Comparison of ENCODE assay signal across 18 cellular contexts in the genomic region with DNA sequence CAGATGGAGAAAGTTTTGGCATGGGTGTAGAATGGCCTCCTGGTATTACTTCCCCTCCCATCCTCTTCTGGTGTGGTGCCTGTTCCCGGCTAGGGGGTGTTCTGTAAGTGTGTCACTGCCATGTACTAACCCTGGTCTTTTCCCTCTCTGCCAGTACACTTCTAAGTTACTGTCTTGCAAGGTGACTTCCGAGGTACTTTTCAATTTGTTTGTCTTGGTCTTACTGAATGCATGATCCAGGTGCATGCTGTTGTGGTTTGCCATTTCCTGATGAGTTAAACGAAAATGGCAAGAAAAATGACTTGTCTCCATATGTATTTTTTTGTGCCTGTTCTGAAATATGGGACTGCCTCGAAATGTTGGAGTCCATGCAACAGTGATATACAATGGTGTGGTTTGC. TPM values are rescaled to one million over a fixed set of nuclear protein-coding genes. Genes with fewer than 3 reads are reported as not detected.
DNase-seq lines count a peak whose midpoint lies in the region; ATAC-seq and TF ChIP-seq lines count a peak whose summit lies in the region.
"Had no signal": no experiment of that assay in that cellular context is flagged by ENCODE, and none has a peak within 500 bp of the region (broad histone marks: within the 10 kb centered on the region; RNA-seq: fewer than 3 reads in every experiment).

No MANE protein-coding gene starts in this region.

- POLR2A ChIA-PET in activated CD8-positive, alpha-beta T cell treated with anti-CD3 and anti-CD28 coated beads for 36 hours (lab: Charles Lee): no interaction called here

- no peaks in the 10 kb centered on the region for H3K36me3 Mint-ChIP-seq in natural killer cell treated with Interleukin-12 subunit alpha and Interleukin-12 subunit beta and Interleukin-15 and Interleukin-18, amount 100 ng/mL, for 72 hours
- H3K36me3 Mint-ChIP-seq in natural killer cell: no peaks in the 10 kb centered on the region
- H3K36me3 Mint-ChIP-seq in activated CD8-positive, alpha-beta T cell treated with anti-CD3 and anti-CD28 coated beads for 36 hours (ENCODE audit: low read depth): no peaks in the 10 kb centered on the region

- H3K27me3 Mint-ChIP-seq in natural killer cell treated with Interleukin-12 subunit alpha and Interleukin-12 subunit beta and Interleukin-15 and Interleukin-18, amount 100 ng/mL, for 72 hours: no peaks in the 10 kb centered on the region
- H3K27me3 Mint-ChIP-seq in natural killer cell (ENCODE audit: low read depth in 2 of 2): no peaks in the 10 kb centered on the region
- no peaks in the 10 kb centered on the region for H3K27me3 Mint-ChIP-seq in activated CD8-positive, alpha-beta T cell treated with anti-CD3 and anti-CD28 coated beads for 36 hours

- intact Hi-C loops in natural killer cell (cut with micrococcal nuclease): no loop called here
- intact Hi-C loops in activated CD8-positive, alpha-beta T cell treated with anti-CD3 and anti-CD28 coated beads for 36 hours (cut with micrococcal nuclease): no loop called here
- intact Hi-C loops in prostate gland (cut with DNase I): no loop called here

- peak overlapping the region; percentile 30 for H3K4me3 Mint-ChIP-seq in natural killer cell treated with Interleukin-12 subunit alpha and Interleukin-12 subunit beta and Interleukin-15 and Interleukin-18, amount 100 ng/mL, for 72 hours
- no peak overlapping the region for H3K4me3 Mint-ChIP-seq in natural killer cell
- H3K4me3 Mint-ChIP-seq in activated CD8-positive, alpha-beta T cell treated with anti-CD3 and anti-CD28 coated beads for 36 hours: no peak overlapping the region

- no peaks in the 10 kb centered on the region for H3K9me3 ChIP-seq in prostate gland

- H3K4me3 ChIP-seq in prostate gland: no peak overlapping the region
- H3K4me3 ChIP-seq: PC-9 had no signal

- H3K4me1 Mint-ChIP-seq in natural killer cell treated with Interleukin-12 subunit alpha and Interleukin-12 subunit beta and Interleukin-15 and Interleukin-18, amount 100 ng/mL, for 72 hours (ENCODE audit: low read depth in 2 of 2): peaks cover 30 to 50% of the 10 kb centered on the region in 2 donors
- peaks cover 35 to 43% of the 10 kb centered on the region in 2 donors for H3K4me1 Mint-ChIP-seq in natural killer cell
- peaks cover 24% of the 10 kb centered on the region for H3K4me1 Mint-ChIP-seq in activated CD8-positive, alpha-beta T cell treated with anti-CD3 and anti-CD28 coated beads for 36 hours (ENCODE audit: low read depth)

- H3K36me3 ChIP-seq in prostate gland: no peaks in the 10 kb centered on the region

- no peaks in the 10 kb centered on the region for H3K27me3 ChIP-seq in prostate gland (replicated peaks; ENCODE audit: insufficient read depth)

- no peaks in the 10 kb centered on the region for H3K4me1 ChIP-seq in prostate gland (replicated peaks)

- CTCF ChIA-PET in activated CD8-positive, alpha-beta T cell treated with anti-CD3 and anti-CD28 coated beads for 36 hours (lab: Charles Lee): no interaction called here

- TF ChIP-seq CTCF in natural killer cell (IDR thresholded peaks at IDR 0.05) (no peak), prostate gland (IDR thresholded peaks at IDR 0.05) (no peak)
- TF ChIP-seq CTCF in activated CD8-positive, alpha-beta T cell treated with anti-CD3 and anti-CD28 coated beads for 36 hours (IDR thresholded peaks at IDR 0.05): no peak

- DNase-seq in natural killer cell treated with Interleukin-12 subunit alpha and Interleukin-12 subunit beta and Interleukin-15 and Interleukin-18, amount 100 ng/mL, for 72 hours (ENCODE audit: low spot score): no peak
- DNase-seq in natural killer cell (no peak), prostate gland (ENCODE audit: low spot score) (no peak), NCI-H524 treated with DMSO at 0.1 percent for 48 hours (lab: John Stamatoyannopoulos, UW) (no peak)
- no peak for DNase-seq in activated CD8-positive, alpha-beta T cell treated with anti-CD3 and anti-CD28 coated beads for 36 hours
- DNase-seq: amygdala; KG1; mesendoderm; NCI-H446; nucleus accumbens; PC-9; stimulated activated naive CD4-positive, alpha-beta T cell treated with Interleukin-2 at 50 U/mL for 16 hours had no signal

- ATAC-seq in natural killer cell treated with Interleukin-12 subunit alpha and Interleukin-12 subunit beta and Interleukin-15 and Interleukin-18, amount 100 ng/mL, for 72 hours: no peak
- ATAC-seq in natural killer cell (no peak), HG02623 (IDR thresholded peaks at IDR 0.05; ENCODE audit: unreplicated experiment) (peak; percentile 35), GM18517 (IDR thresholded peaks at IDR 0.05; ENCODE audit: unreplicated experiment) (no peak), HG03139 (IDR thresholded peaks at IDR 0.05; ENCODE audit: unreplicated experiment) (no peak)
- ATAC-seq in activated CD8-positive, alpha-beta T cell treated with anti-CD3 and anti-CD28 coated beads for 36 hours: peak; percentile 29
- ATAC-seq: SK-N-SH treated with all-trans-retinoic acid at 6 μM for 48 hours had no signal

- H3K27ac Mint-ChIP-seq in natural killer cell treated with Interleukin-12 subunit alpha and Interleukin-12 subunit beta and Interleukin-15 and Interleukin-18, amount 100 ng/mL, for 72 hours: peak overlapping the region in 1 of 2 donors; percentile 14
- H3K27ac Mint-ChIP-seq in natural killer cell: no peak overlapping the region
- H3K27ac Mint-ChIP-seq in activated CD8-positive, alpha-beta T cell treated with anti-CD3 and anti-CD28 coated beads for 36 hours: no peak overlapping the region

- no peak overlapping the region for H3K27ac ChIP-seq in prostate gland
- H3K27ac ChIP-seq: epithelial cell of prostate, PC-9 had no signal

- TF ChIP-seq POLR2A in prostate gland (IDR thresholded peaks at IDR 0.05): no peak

- no peaks in the 10 kb centered on the region for H3K9me3 Mint-ChIP-seq in natural killer cell treated with Interleukin-12 subunit alpha and Interleukin-12 subunit beta and Interleukin-15 and Interleukin-18, amount 100 ng/mL, for 72 hours
- H3K9me3 Mint-ChIP-seq in natural killer cell: no peaks in the 10 kb centered on the region
- no peaks in the 10 kb centered on the region for H3K9me3 Mint-ChIP-seq in activated CD8-positive, alpha-beta T cell treated with anti-CD3 and anti-CD28 coated beads for 36 hours

- 80% methylated on average over 4 of the region's 4 CpGs for WGBS in prostate gland

RNA-seq across cellular contexts. Expression of gene C9orf152, which starts 46.0 kb away (rescaled TPM):
- not detected for total RNA-seq in natural killer cell treated with Interleukin-12 subunit alpha and Interleukin-12 subunit beta and Interleukin-15 and Interleukin-18, amount 100 ng/mL, for 72 hours
- total RNA-seq in natural killer cell: not detected
- total RNA-seq in activated CD8-positive, alpha-beta T cell treated with anti-CD3 and anti-CD28 coated beads for 36 hours: not detected
- total RNA-seq in prostate gland: 10 to 100 TPM in 1 of 2 donors, 1 to 10 TPM in 1; 9.0 to 32.6 TPM
- total RNA-seq: skeletal muscle tissue had no signal

Comparison
In these comparisons a context has a peak if more than half of its experiments do, and no peak if none do; other contexts are left out.
1. ATAC-seq: peak in HG02623 (single experiment) and activated CD8-positive, alpha-beta T cell treated with anti-CD3 and anti-CD28 coated beads for 36 hours (single experiment); none in natural killer cell treated with Interleukin-12 subunit alpha and Interleukin-12 subunit beta and Interleukin-15 and Interleukin-18, amount 100 ng/mL, for 72 hours (0 of 2), natural killer cell (0 of 3), GM18517 (single experiment) and HG03139 (single experiment).
2. RNA of gene C9orf152, which starts 46.0 kb away (total RNA-seq): 9.0 to 32.6 TPM in prostate gland; not detected in activated CD8-positive, alpha-beta T cell treated with anti-CD3 and anti-CD28 coated beads for 36 hours, not detected in natural killer cell treated with Interleukin-12 subunit alpha and Interleukin-12 subunit beta and Interleukin-15 and Interleukin-18, amount 100 ng/mL, for 72 hours and not detected in natural killer cell; every median in the first group is over 4 times any median in the second.